8 cellular contexts compared by ENCODE assay signal in the genomic region with DNA sequence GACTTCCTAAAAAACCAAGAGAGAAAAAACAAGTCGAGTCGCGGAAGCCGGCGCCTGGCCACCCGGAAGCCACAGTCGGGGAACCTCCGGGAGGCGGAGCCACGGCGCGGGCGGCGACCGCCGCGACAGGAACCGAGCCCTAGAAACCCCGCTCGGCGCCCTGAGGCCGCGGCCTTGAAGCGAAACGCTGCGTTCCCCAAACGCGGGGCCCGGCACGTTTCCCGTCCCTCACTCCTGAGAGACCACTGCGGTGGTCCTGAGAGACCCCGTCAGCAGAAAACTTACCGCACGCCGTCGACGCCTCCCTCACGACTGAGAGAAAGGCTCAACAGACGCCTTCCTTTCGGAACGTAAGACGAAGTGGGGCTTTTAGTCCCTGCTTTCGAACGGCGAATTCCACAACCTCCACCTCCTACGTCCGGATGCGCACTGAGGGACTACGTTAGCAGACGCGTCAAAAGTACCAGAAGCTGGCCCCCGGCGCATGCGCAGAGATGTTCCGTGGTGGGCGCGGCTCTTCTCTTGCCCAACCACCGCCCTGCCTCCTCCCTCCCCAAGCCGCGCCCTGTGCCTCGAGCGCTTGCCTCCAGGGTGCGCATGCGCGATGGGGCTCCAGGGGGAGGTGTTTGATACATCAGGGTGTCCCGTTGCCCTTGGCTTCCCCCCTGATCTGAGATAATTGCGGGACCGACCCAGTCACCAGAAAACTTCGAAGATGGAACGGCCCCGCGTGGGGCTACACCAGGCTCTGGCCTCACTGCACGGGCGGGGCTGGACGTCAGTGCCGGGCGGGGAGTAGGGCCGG. TPM values are rescaled to one million over a fixed set of nuclear protein-coding genes. Genes with fewer than 3 reads are reported as not detected.
DNase-seq lines count a peak whose midpoint lies in the region; ATAC-seq and TF ChIP-seq lines count a peak whose summit lies in the region.

A gene with protein sequence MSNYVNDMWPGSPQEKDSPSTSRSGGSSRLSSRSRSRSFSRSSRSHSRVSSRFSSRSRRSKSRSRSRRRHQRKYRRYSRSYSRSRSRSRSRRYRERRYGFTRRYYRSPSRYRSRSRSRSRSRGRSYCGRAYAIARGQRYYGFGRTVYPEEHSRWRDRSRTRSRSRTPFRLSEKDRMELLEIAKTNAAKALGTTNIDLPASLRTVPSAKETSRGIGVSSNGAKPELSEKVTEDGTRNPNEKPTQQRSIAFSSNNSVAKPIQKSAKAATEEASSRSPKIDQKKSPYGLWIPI (minus strand): TSS at position 431 of the 805 bp plus-strand sequence. CDS start 491 bp downstream, outside the sequence.

- H3K4me1 Mint-ChIP-seq in GM23338 (peaks cover 12% of the 10 kb centered on the region), natural killer cell (peaks cover 40 to 47% of the 10 kb centered on the region in 2 donors)
- H3K4me1 Mint-ChIP-seq in activated T-helper 2 cell treated with anti-CD3 and anti-CD28 coated beads, Interferon-gamma antibody, Interleukin-2, Interleukin-4, amounts not matched to agents 10 μg/mL and 5 μg/mL and 100 μg/mL, durations not matched to agents 14 hours and 24 hours and 36 hours (ENCODE audit: low read depth): peaks cover 40% of the 10 kb centered on the region

- H3K27ac Mint-ChIP-seq in GM23338 (peak within 1 kb of the TSS; percentile 99), natural killer cell (peak within 1 kb of the TSS; percentile 98)
- peak within 1 kb of the TSS; percentile 98 for H3K27ac Mint-ChIP-seq in activated T-helper 2 cell treated with anti-CD3 and anti-CD28 coated beads, Interferon-gamma antibody, Interleukin-2, Interleukin-4, amounts not matched to agents 10 μg/mL and 5 μg/mL and 100 μg/mL, durations not matched to agents 14 hours and 24 hours and 36 hours

- H3K9me3 ChIP-seq in DOHH2 (ENCODE audit: control insufficient read depth, insufficient read depth, low read length): no peaks in the 10 kb centered on the region

- H3K9me2 ChIP-seq in DOHH2 (replicated peaks; ENCODE audit: control insufficient read depth, low read length) (no peaks in the 10 kb centered on the region), GM23338 (ENCODE audit: insufficient read depth) (no peaks in the 10 kb centered on the region)

- H3K9me3 Mint-ChIP-seq in GM23338: no peaks in the 10 kb centered on the region; the same call in 1 of the 3 replicates
- no peaks in the 10 kb centered on the region for H3K9me3 Mint-ChIP-seq in activated T-helper 2 cell treated with anti-CD3 and anti-CD28 coated beads, Interferon-gamma antibody, Interleukin-2, Interleukin-4, amounts not matched to agents 10 μg/mL and 5 μg/mL and 100 μg/mL, durations not matched to agents 14 hours and 24 hours and 36 hours
- no peaks in the 10 kb centered on the region for H3K9me3 Mint-ChIP-seq in natural killer cell

- peaks cover 11% of the 10 kb centered on the region for H3K27me3 Mint-ChIP-seq in GM23338 (ENCODE audit: insufficient read depth, low read depth, poor library complexity)
- H3K27me3 Mint-ChIP-seq in activated T-helper 2 cell treated with anti-CD3 and anti-CD28 coated beads, Interferon-gamma antibody, Interleukin-2, Interleukin-4, amounts not matched to agents 10 μg/mL and 5 μg/mL and 100 μg/mL, durations not matched to agents 14 hours and 24 hours and 36 hours (ENCODE audit: low read depth): peaks cover 2% of the 10 kb centered on the region
- no peaks in the 10 kb centered on the region for H3K27me3 Mint-ChIP-seq in natural killer cell (ENCODE audit: low read depth in 2 of 2)

- H3K4me2 ChIP-seq in DOHH2 (ENCODE audit: low read length) (peak within 1 kb of the TSS; percentile 67), GM23338 (peak within 1 kb of the TSS; percentile 82)

- peak; percentile 87 for ATAC-seq in GM23338
- peak; percentile 83 to 93 (median 83) for ATAC-seq in natural killer cell

- H3K4me3 ChIP-seq in DOHH2 (ENCODE audit: low read length): peak within 1 kb of the TSS; percentile 87
- H3K4me3 ChIP-seq in GM23338: peak within 1 kb of the TSS; percentile 75
- H3K4me3 ChIP-seq in LNCaP clone FGC (ENCODE audit: low read depth, low read length): peak within 1 kb of the TSS; percentile 85

- H4K20me1 ChIP-seq in DOHH2 (ENCODE audit: control insufficient read depth, insufficient read depth, low read depth, low read length): peaks cover 11% of the 10 kb centered on the region
- H4K20me1 ChIP-seq in GM23338 (replicated peaks; ENCODE audit: insufficient read depth): peaks cover 4% of the 10 kb centered on the region

- TF ChIP-seq CTCF in DOHH2 (IDR thresholded peaks at IDR 0.05; ENCODE audit: low read depth, low read length, poor library complexity, severe bottlenecking): no peak
- TF ChIP-seq CTCF in GM23338 (conservative IDR thresholded peaks at IDR 0.05; ENCODE audit: low read depth in 2 of 2): no peak
- TF ChIP-seq CTCF in LNCaP clone FGC (IDR thresholded peaks at IDR 0.05; ENCODE audit: control insufficient read depth, extremely low read depth, insufficient read depth): no peak
- TF ChIP-seq CTCF in RWPE1 (conservative IDR thresholded peaks at IDR 0.05; ENCODE audit: low read depth): no peak
- TF ChIP-seq CTCF in natural killer cell (IDR thresholded peaks at IDR 0.05): no peak

- H3K36me3 ChIP-seq in DOHH2 (ENCODE audit: control insufficient read depth, low read length): peaks cover 49% of the 10 kb centered on the region
- peaks cover 29% of the 10 kb centered on the region for H3K36me3 ChIP-seq in GM23338 (ENCODE audit: insufficient read depth)

- peaks cover 31% of the 10 kb centered on the region for H3K4me1 ChIP-seq in DOHH2 (ENCODE audit: control insufficient read depth, low read length)
- H3K4me1 ChIP-seq in GM23338 (ENCODE audit: insufficient read depth): no peaks in the 10 kb centered on the region; the same call in 1 of the 2 replicates

- H3K79me2 ChIP-seq in DOHH2 (ENCODE audit: control insufficient read depth, low read length): peaks cover 50% of the 10 kb centered on the region
- peaks cover 31% of the 10 kb centered on the region for H3K79me2 ChIP-seq in GM23338 (replicated peaks; ENCODE audit: insufficient read depth)

- no peaks in the 10 kb centered on the region for H3K27me3 ChIP-seq in DOHH2 (ENCODE audit: control insufficient read depth, low read length)
- H3K27me3 ChIP-seq in GM23338 (ENCODE audit: insufficient read depth): no peaks in the 10 kb centered on the region

- DNase-seq in GM23338 (ENCODE audit: low spot score): peak; percentile 99
- DNase-seq in LNCaP clone FGC (ENCODE audit: low read depth): peak; percentile 70
- peak; percentile 99 for DNase-seq in RWPE1 (ENCODE audit: low spot score)
- peak; percentile 100 for DNase-seq in activated T-helper 2 cell treated with anti-CD3 and anti-CD28 coated beads, Interferon-gamma antibody, Interleukin-2, Interleukin-4, amounts not matched to agents 10 μg/mL and 5 μg/mL and 100 μg/mL, durations not matched to agents 14 hours and 24 hours and 36 hours (ENCODE audit: low spot score)
- peak; percentile 97 for DNase-seq in fibroblast of peridontal ligament (ENCODE audit: extremely low read depth)
- DNase-seq in natural killer cell: peak; percentile 99
- DNase-seq in stimulated activated naive CD4-positive, alpha-beta T cell treated with Interleukin-2 at 50 U/mL for 16 hours (lab: John Stamatoyannopoulos, UW): peak; percentile 99

- H2AFZ ChIP-seq in GM23338: peak within 1 kb of the TSS; percentile 45; the same call in 1 of the 2 replicates

- H3K4me3 Mint-ChIP-seq in GM23338 (peak within 1 kb of the TSS; percentile 89), natural killer cell (peak within 1 kb of the TSS; percentile 97)
- H3K4me3 Mint-ChIP-seq in activated T-helper 2 cell treated with anti-CD3 and anti-CD28 coated beads, Interferon-gamma antibody, Interleukin-2, Interleukin-4, amounts not matched to agents 10 μg/mL and 5 μg/mL and 100 μg/mL, durations not matched to agents 14 hours and 24 hours and 36 hours (ENCODE audit: low read depth): peak within 1 kb of the TSS; percentile 98

- POLR2A ChIA-PET in RWPE1 (lab: Yijun Ruan, JAX; ENCODE audit: low non-redundant PET): interaction anchor here (0.5 to 1.3 kb wide), 3 partner anchors 15 to 305 kb away, joined by 3 to 11 read pairs (median 4); partner anchors contain the start of gene SYF2

- CTCF ChIA-PET in RWPE1 (lab: Yijun Ruan, JAX): interaction anchor here (0.6 kb wide), 1 partner anchor 36 kb away, joined by 3 read pairs; no protein-coding TSS in a partner anchor

- intact Hi-C loops in activated T-helper 2 cell treated with anti-CD3 and anti-CD28 coated beads, Interferon-gamma antibody, Interleukin-2, Interleukin-4, amounts not matched to agents 10 μg/mL and 5 μg/mL and 100 μg/mL, durations not matched to agents 14 hours and 24 hours and 36 hours (cut with micrococcal nuclease): loop anchor here (1.0 to 10.0 kb wide), 3 partner anchors 15 to 602 kb away; partner anchors contain the start of genes CLIC4, SRRM1 and SYF2
- intact Hi-C loops in natural killer cell (cut with micrococcal nuclease): loop anchor here (1.0 to 10.0 kb wide), 5 partner anchors 15 to 748 kb away; partner anchors contain the start of genes PAFAH2, SRRM1, SYF2 and TMEM50A

- H3K27ac ChIP-seq in DOHH2 (ENCODE audit: low read depth, low read length) (peak within 1 kb of the TSS; percentile 86), GM23338 (ENCODE audit: low read depth) (peak within 1 kb of the TSS; percentile 91), RWPE1 (peak within 1 kb of the TSS; percentile 97)

- H3K36me3 Mint-ChIP-seq in GM23338 (ENCODE audit: low read depth) (peaks cover 46% of the 10 kb centered on the region), natural killer cell (peaks cover 32% of the 10 kb centered on the region)
- H3K36me3 Mint-ChIP-seq in activated T-helper 2 cell treated with anti-CD3 and anti-CD28 coated beads, Interferon-gamma antibody, Interleukin-2, Interleukin-4, amounts not matched to agents 10 μg/mL and 5 μg/mL and 100 μg/mL, durations not matched to agents 14 hours and 24 hours and 36 hours (ENCODE audit: low read depth): peaks cover 52% of the 10 kb centered on the region

- H3F3A ChIP-seq in DOHH2 (ENCODE audit: control insufficient read depth, insufficient read depth) (peaks cover 23% of the 10 kb centered on the region), GM23338 (replicated peaks; ENCODE audit: low read depth) (peaks cover 4% of the 10 kb centered on the region; the same call in 1 of the 2 replicates)

RNA-seq across cellular contexts. Expression of the gene that starts here (rescaled TPM):
- total RNA-seq in GM23338 (2014; rRNA removed; shearing (Covaris generic)): 91.4 and 107 TPM in 2 replicates
- 77.0 and 93.7 TPM in 2 replicates for polyA plus RNA-seq in GM23338 (2016; fragmentation: Nextera tagmentation; extraction: Ambion mirVana)
- total RNA-seq in activated T-helper 2 cell treated with anti-CD3 and anti-CD28 coated beads, Interferon-gamma antibody, Interleukin-2, Interleukin-4, amounts not matched to agents 10 μg/mL and 5 μg/mL and 100 μg/mL, durations not matched to agents 14 hours and 24 hours and 36 hours: 140 and 144 TPM in 2 replicates
- 100 to 1,000 TPM; 473 to 602 (median 589) TPM for total RNA-seq in natural killer cell

Comparison
In these comparisons a context has a peak if more than half of its experiments do, and no peak if none do; other contexts are left out.
1. Peak in every context shown above with its lines: DNase-seq, ATAC-seq, H3K4me3 ChIP-seq and H3K27ac ChIP-seq.